ENCODE assay signal across 1 cellular context in the genomic region with DNA sequence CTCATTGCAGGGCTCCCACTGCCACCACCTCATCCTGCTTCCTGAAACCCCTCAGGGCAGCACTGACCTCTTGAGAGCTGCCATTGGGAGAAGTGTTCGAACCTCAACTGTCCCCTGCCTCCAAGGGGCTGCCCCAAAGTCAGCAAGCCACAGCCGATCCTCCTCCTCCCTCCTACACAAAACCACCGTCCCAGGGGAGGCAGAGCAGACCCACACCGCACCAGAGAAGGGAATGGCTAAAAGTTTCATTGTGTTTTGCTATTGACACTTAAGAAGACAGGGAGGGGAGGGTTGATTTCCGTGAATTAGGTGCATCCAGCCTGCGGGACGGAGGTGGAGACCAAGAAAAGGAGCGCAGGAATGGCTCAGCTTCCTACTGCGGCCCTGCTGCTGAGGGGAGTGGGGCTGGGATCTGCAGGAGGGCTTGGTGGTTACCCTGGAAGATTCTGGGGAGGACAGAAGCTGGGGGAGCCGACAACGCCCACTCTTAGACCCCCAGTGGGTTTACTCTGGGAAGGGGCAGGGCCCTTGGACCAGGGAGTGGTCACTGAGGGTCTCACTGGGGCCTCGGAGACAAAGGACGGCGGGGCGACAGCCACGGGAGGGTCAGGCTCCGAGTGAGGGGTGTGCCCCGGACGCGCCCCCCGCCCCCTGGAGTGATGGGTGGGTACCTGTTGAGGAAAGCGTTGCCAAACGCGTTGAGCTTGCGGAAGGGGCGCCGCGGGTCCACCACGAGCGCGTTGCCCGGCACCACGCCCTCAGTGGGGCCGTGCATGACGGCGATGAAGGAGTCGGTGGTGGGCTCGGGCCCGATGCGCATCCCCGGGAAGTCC.
TF ChIP-seq lines count a peak whose summit lies in the region.

No MANE protein-coding gene starts in this region.

TF ChIP-seq in HepG2, 621 proteins besides CTCF, POLR2A, EP300 and RAD21 (continues in another document):
- TF ChIP-seq HOXD1 (CRISPR knock-in tag; IDR thresholded peaks at IDR 0.05): no peak
- TF ChIP-seq ZBTB20 (CRISPR knock-in tag; IDR thresholded peaks at IDR 0.05; ENCODE audit: borderline replicate concordance, low read depth): peak; percentile 7; the same call in 1 of the 2 replicates
- TF ChIP-seq SMAD1 (CRISPR knock-in tag; IDR thresholded peaks at IDR 0.05; ENCODE audit: borderline replicate concordance, low read depth): 0 out of 2 replicates have a peak, but pooled peaks have one; percentile 54
- TF ChIP-seq, protein P1, sequence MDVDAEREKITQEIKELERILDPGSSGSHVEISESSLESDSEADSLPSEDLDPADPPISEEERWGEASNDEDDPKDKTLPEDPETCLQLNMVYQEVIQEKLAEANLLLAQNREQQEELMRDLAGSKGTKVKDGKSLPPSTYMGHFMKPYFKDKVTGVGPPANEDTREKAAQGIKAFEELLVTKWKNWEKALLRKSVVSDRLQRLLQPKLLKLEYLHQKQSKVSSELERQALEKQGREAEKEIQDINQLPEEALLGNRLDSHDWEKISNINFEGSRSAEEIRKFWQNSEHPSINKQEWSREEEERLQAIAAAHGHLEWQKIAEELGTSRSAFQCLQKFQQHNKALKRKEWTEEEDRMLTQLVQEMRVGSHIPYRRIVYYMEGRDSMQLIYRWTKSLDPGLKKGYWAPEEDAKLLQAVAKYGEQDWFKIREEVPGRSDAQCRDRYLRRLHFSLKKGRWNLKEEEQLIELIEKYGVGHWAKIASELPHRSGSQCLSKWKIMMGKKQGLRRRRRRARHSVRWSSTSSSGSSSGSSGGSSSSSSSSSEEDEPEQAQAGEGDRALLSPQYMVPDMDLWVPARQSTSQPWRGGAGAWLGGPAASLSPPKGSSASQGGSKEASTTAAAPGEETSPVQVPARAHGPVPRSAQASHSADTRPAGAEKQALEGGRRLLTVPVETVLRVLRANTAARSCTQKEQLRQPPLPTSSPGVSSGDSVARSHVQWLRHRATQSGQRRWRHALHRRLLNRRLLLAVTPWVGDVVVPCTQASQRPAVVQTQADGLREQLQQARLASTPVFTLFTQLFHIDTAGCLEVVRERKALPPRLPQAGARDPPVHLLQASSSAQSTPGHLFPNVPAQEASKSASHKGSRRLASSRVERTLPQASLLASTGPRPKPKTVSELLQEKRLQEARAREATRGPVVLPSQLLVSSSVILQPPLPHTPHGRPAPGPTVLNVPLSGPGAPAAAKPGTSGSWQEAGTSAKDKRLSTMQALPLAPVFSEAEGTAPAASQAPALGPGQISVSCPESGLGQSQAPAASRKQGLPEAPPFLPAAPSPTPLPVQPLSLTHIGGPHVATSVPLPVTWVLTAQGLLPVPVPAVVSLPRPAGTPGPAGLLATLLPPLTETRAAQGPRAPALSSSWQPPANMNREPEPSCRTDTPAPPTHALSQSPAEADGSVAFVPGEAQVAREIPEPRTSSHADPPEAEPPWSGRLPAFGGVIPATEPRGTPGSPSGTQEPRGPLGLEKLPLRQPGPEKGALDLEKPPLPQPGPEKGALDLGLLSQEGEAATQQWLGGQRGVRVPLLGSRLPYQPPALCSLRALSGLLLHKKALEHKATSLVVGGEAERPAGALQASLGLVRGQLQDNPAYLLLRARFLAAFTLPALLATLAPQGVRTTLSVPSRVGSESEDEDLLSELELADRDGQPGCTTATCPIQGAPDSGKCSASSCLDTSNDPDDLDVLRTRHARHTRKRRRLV (CRISPR knock-in tag; IDR thresholded peaks at IDR 0.05): no peak
- TF ChIP-seq ZNF367 (CRISPR knock-in tag; IDR thresholded peaks at IDR 0.05; ENCODE audit: borderline replicate concordance): no peak
- peak; percentile 8; the same call in 1 of the 2 replicates for TF ChIP-seq HDAC1 (CRISPR knock-in tag; IDR thresholded peaks at IDR 0.05)
- TF ChIP-seq, protein P2, sequence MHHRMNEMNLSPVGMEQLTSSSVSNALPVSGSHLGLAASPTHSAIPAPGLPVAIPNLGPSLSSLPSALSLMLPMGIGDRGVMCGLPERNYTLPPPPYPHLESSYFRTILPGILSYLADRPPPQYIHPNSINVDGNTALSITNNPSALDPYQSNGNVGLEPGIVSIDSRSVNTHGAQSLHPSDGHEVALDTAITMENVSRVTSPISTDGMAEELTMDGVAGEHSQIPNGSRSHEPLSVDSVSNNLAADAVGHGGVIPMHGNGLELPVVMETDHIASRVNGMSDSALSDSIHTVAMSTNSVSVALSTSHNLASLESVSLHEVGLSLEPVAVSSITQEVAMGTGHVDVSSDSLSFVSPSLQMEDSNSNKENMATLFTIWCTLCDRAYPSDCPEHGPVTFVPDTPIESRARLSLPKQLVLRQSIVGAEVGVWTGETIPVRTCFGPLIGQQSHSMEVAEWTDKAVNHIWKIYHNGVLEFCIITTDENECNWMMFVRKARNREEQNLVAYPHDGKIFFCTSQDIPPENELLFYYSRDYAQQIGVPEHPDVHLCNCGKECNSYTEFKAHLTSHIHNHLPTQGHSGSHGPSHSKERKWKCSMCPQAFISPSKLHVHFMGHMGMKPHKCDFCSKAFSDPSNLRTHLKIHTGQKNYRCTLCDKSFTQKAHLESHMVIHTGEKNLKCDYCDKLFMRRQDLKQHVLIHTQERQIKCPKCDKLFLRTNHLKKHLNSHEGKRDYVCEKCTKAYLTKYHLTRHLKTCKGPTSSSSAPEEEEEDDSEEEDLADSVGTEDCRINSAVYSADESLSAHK (CRISPR knock-in tag; IDR thresholded peaks at IDR 0.05; ENCODE audit: borderline replicate concordance): no peak
- no peak for TF ChIP-seq GABPA (IDR thresholded peaks at IDR 0.05; ENCODE audit: low read depth, low read length)
- TF ChIP-seq GABPA (CRISPR knock-in tag; IDR thresholded peaks at IDR 0.05; ENCODE audit: low read depth): no peak
- no peak for TF ChIP-seq ZIK1 (CRISPR knock-in tag; IDR thresholded peaks at IDR 0.05; ENCODE audit: borderline replicate concordance, low read depth)
- peak; percentile 45 for TF ChIP-seq AGO2 (optimal IDR thresholded peaks at IDR 0.05; ENCODE audit: low read depth, low read length)
- TF ChIP-seq, protein P3, sequence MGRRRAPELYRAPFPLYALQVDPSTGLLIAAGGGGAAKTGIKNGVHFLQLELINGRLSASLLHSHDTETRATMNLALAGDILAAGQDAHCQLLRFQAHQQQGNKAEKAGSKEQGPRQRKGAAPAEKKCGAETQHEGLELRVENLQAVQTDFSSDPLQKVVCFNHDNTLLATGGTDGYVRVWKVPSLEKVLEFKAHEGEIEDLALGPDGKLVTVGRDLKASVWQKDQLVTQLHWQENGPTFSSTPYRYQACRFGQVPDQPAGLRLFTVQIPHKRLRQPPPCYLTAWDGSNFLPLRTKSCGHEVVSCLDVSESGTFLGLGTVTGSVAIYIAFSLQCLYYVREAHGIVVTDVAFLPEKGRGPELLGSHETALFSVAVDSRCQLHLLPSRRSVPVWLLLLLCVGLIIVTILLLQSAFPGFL (CRISPR knock-in tag; IDR thresholded peaks at IDR 0.05): no peak
- TF ChIP-seq ZFP36L2 (CRISPR knock-in tag; IDR thresholded peaks at IDR 0.05): no peak
- TF ChIP-seq, protein P4, sequence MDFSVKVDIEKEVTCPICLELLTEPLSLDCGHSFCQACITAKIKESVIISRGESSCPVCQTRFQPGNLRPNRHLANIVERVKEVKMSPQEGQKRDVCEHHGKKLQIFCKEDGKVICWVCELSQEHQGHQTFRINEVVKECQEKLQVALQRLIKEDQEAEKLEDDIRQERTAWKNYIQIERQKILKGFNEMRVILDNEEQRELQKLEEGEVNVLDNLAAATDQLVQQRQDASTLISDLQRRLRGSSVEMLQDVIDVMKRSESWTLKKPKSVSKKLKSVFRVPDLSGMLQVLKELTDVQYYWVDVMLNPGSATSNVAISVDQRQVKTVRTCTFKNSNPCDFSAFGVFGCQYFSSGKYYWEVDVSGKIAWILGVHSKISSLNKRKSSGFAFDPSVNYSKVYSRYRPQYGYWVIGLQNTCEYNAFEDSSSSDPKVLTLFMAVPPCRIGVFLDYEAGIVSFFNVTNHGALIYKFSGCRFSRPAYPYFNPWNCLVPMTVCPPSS (IDR thresholded peaks at IDR 0.05): no peak
- no peak for TF ChIP-seq ZNF816 (CRISPR knock-in tag; IDR thresholded peaks at IDR 0.05; ENCODE audit: borderline replicate concordance)
- no peak for TF ChIP-seq ZNF496 (CRISPR knock-in tag; IDR thresholded peaks at IDR 0.05; ENCODE audit: insufficient replicate concordance)
- no peak for TF ChIP-seq ZKSCAN1 (IDR thresholded peaks at IDR 0.05; ENCODE audit: low read length)
- TF ChIP-seq ESRRA (CRISPR knock-in tag; IDR thresholded peaks at IDR 0.05; ENCODE audit: low read depth): no peak
- 0 out of 2 replicates have a peak, but pooled peaks have one; percentile 17 for TF ChIP-seq ZNF317 (CRISPR knock-in tag; IDR thresholded peaks at IDR 0.05)
- no peak for TF ChIP-seq SIX4 (CRISPR knock-in tag; IDR thresholded peaks at IDR 0.05)
- TF ChIP-seq ZNF558 (CRISPR knock-in tag; IDR thresholded peaks at IDR 0.05; ENCODE audit: borderline replicate concordance): 0 out of 2 replicates have a peak, but pooled peaks have one; percentile 49
- no peak for TF ChIP-seq ZMYM4 (CRISPR knock-in tag; IDR thresholded peaks at IDR 0.05)
- no peak for TF ChIP-seq SMC3 (IDR thresholded peaks at IDR 0.05; ENCODE audit: low read length)
- TF ChIP-seq ZBTB7A (CRISPR knock-in tag; IDR thresholded peaks at IDR 0.05): peak; percentile 84; the same call in 1 of the 2 replicates
- TF ChIP-seq KAT8 (CRISPR knock-in tag; IDR thresholded peaks at IDR 0.05): no peak
- 0 out of 2 replicates have a peak, but pooled peaks have one; percentile 55 for TF ChIP-seq ZBTB38 (CRISPR knock-in tag; IDR thresholded peaks at IDR 0.05)
- TF ChIP-seq, protein P5, sequence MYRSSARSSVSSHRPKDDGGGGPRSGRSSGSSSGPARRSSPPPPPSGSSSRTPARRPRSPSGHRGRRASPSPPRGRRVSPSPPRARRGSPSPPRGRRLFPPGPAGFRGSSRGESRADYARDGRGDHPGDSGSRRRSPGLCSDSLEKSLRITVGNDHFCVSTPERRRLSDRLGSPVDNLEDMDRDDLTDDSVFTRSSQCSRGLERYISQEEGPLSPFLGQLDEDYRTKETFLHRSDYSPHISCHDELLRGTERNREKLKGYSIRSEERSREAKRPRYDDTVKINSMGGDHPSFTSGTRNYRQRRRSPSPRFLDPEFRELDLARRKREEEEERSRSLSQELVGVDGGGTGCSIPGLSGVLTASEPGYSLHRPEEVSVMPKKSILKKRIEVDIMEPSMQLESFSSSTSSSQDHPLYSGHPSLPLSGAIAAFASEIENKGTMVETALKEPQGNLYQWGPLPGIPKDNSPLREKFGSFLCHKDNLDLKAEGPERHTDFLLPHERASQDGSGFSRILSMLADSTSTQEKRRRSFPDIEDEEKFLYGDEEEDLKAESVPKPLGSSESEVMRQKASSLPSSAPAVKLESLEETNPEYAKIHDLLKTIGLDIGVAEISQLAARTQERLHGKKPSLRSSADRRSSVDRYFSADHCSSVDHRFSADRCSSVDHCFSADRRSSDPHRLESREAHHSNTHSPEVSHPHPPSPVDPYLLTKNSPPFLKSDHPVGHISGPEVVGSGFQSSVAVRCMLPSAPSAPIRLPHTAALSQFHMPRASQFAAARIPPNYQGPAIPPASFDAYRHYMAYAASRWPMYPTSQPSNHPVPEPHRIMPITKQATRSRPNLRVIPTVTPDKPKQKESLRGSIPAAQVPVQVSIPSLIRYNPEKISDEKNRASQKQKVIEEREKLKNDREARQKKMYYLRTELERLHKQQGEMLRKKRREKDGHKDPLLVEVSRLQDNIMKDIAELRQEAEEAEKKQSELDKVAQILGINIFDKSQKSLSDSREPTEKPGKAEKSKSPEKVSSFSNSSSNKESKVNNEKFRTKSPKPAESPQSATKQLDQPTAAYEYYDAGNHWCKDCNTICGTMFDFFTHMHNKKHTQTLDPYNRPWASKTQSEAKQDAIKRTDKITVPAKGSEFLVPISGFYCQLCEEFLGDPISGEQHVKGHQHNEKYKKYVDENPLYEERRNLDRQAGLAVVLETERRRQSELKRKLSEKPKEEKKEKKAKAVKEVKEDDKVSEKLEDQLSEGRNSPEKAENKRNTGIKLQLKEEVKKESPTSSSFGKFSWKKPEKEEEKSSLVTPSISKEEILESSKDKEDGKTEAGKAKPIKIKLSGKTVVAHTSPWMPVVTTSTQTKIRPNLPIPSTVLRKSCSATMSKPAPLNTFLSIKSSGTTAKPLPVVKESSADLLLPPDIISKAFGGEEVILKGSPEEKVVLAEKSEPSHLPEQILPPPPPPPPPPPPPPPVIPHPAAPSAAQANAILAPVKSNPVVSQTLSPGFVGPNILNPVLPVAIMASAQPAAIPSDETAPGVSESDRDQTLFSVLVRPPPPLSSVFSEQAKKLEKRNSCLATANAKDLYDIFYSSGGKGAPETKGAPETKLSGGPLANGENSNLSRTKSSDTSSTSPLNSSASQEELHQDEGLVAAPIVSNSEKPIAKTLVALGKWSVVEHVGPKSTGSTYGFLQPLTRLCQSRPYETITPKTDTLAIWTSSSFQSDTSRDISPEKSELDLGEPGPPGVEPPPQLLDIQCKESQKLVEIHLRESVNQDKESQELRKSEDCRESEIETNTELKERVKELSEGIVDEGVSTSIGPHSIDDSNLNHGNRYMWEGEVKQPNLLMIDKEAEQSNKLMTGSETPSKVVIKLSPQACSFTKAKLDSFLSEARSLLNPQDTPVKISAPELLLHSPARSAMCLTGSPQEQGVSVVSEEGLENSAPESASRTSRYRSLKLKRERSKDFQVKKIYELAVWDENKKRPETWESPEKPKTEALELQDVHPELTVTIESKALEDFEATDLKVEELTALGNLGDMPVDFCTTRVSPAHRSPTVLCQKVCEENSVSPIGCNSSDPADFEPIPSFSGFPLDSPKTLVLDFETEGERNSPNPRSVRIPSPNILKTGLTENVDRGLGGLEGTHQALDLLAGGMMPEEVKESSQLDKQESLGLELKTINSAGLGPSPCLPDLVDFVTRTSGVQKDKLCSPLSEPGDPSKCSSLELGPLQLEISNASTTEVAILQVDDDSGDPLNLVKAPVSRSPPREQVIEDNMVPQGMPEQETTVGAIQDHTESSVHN (CRISPR knock-in tag; IDR thresholded peaks at IDR 0.05): no peak
- no peak for TF ChIP-seq HCFC1 (IDR thresholded peaks at IDR 0.05; ENCODE audit: low read depth, low read length)
- 0 out of 2 replicates have a peak, but pooled peaks have one; percentile 7 for TF ChIP-seq ZNF44 (CRISPR knock-in tag; IDR thresholded peaks at IDR 0.05)
- no peak for TF ChIP-seq ZFP36 (IDR thresholded peaks at IDR 0.05; ENCODE audit: borderline replicate concordance, low read depth, low read length, partially characterized antibody)
- TF ChIP-seq ARID2 (CRISPR knock-in tag; IDR thresholded peaks at IDR 0.05; ENCODE audit: borderline replicate concordance): 0 out of 2 replicates have a peak, but pooled peaks have one; percentile 12
- TF ChIP-seq, protein P6, sequence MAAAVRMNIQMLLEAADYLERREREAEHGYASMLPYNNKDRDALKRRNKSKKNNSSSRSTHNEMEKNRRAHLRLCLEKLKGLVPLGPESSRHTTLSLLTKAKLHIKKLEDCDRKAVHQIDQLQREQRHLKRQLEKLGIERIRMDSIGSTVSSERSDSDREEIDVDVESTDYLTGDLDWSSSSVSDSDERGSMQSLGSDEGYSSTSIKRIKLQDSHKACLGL (CRISPR knock-in tag; IDR thresholded peaks at IDR 0.05): peak; percentile 76; the same call in 1 of the 2 replicates
- no peak for TF ChIP-seq EEA1 (CRISPR knock-in tag; IDR thresholded peaks at IDR 0.05; ENCODE audit: borderline replicate concordance)
- TF ChIP-seq MAFG (CRISPR knock-in tag; IDR thresholded peaks at IDR 0.05): 0 out of 2 replicates have a peak, but pooled peaks have one; percentile 9
- TF ChIP-seq FOXA3 (CRISPR knock-in tag; IDR thresholded peaks at IDR 0.05): no peak
- no peak for TF ChIP-seq DNMT3B (CRISPR knock-in tag; conservative IDR thresholded peaks at IDR 0.05)
